Comparison of ENCODE assay signal across 1 cellular context in the genomic region with DNA sequence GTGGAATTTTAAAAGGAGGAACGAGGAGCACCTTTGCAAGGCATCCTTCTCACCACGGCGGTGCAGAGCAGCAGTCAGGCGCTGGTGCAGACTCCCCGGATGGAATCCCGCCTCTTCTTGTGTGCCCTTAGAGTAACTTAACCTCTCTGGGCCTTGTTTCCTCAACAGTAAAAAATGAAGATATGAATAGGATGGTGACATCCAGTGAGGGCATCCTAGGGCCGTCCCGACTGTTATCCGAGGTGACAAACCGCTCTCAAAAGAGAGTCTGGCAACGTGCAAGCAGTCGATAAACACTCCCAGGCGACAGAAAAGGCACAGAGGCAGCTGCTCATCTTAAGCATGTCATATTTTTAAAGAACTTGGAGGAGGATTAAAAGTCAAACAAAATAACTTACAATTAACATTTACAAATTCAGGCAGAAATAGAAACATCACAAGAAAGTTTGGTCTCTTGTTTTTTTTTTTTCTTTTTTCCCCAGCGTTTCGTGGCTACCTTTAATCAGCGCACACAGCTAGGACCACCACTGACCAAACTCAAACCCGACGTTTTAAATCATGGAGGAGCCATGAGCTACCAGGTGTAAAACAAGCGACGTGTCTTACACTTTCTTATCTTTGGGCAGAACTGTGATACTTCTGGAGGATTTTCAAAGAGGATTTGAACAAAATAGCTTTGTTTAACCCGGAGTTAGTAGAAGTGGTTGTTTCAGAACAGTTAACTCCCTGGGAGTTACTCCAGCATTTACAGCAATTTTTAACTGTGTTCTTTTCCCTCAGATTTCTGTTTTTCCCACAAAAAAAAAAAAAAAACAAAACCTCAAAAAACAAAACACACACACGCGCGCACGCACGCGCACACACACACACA.
TF ChIP-seq lines count a peak whose summit lies in the region.

No MANE protein-coding gene starts in this region.

TF ChIP-seq in HepG2, 621 proteins besides CTCF, POLR2A, EP300 and RAD21:
- TF ChIP-seq, protein P1, sequence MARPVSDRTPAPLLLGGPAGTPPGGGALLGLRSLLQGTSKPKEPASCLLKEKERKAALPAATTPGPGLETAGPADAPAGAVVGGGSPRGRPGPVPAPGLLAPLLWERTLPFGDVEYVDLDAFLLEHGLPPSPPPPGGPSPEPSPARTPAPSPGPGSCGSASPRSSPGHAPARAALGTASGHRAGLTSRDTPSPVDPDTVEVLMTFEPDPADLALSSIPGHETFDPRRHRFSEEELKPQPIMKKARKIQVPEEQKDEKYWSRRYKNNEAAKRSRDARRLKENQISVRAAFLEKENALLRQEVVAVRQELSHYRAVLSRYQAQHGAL (CRISPR knock-in tag; IDR thresholded peaks at IDR 0.05; ENCODE audit: not compliant biosample characterization): no peak
- no peak for TF ChIP-seq ZNF235 (CRISPR knock-in tag; IDR thresholded peaks at IDR 0.05; ENCODE audit: borderline replicate concordance)
- TF ChIP-seq ZNF224 (CRISPR knock-in tag; IDR thresholded peaks at IDR 0.05): no peak
- no peak for TF ChIP-seq RBFOX2 (IDR thresholded peaks at IDR 0.05; ENCODE audit: low read depth, low read length)
- TF ChIP-seq GTF3A (CRISPR knock-in tag; conservative IDR thresholded peaks at IDR 0.05): no peak
- TF ChIP-seq PHB2 (IDR thresholded peaks at IDR 0.05; ENCODE audit: partially characterized antibody): no peak
- TF ChIP-seq MEF2D (CRISPR knock-in tag; IDR thresholded peaks at IDR 0.05): no peak
- no peak for TF ChIP-seq ZSCAN21 (CRISPR knock-in tag; IDR thresholded peaks at IDR 0.05; ENCODE audit: borderline replicate concordance)
- TF ChIP-seq, protein P2, sequence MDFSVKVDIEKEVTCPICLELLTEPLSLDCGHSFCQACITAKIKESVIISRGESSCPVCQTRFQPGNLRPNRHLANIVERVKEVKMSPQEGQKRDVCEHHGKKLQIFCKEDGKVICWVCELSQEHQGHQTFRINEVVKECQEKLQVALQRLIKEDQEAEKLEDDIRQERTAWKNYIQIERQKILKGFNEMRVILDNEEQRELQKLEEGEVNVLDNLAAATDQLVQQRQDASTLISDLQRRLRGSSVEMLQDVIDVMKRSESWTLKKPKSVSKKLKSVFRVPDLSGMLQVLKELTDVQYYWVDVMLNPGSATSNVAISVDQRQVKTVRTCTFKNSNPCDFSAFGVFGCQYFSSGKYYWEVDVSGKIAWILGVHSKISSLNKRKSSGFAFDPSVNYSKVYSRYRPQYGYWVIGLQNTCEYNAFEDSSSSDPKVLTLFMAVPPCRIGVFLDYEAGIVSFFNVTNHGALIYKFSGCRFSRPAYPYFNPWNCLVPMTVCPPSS (IDR thresholded peaks at IDR 0.05): no peak
- TF ChIP-seq FLYWCH1 (CRISPR knock-in tag; IDR thresholded peaks at IDR 0.05): no peak
